In genomic region chr16:78005881-78006280, GRCh38 we compare ENCODE assay signal across 1 cellular context.
A peak's percentile ranks its signal among the peaks of the same experiment; 100 is the strongest.
TF ChIP-seq lines count a peak whose summit lies in the region.

No MANE protein-coding gene starts in this region.

TF ChIP-seq in H1, 55 proteins besides CTCF, POLR2A, EP300 and RAD21:
- TF ChIP-seq CHD7 (IDR thresholded peaks at IDR 0.05; ENCODE audit: insufficient replicate concordance, low read length) (no peak), SP2 (IDR thresholded peaks at IDR 0.05; ENCODE audit: low read length) (no peak), E2F6 (IDR thresholded peaks at IDR 0.05) (no peak), SIX5 (IDR thresholded peaks at IDR 0.05; ENCODE audit: low read depth, low read length) (no peak), SP1 (IDR thresholded peaks at IDR 0.05; ENCODE audit: low read depth, low read length) (no peak), BRCA1 (IDR thresholded peaks at IDR 0.05; ENCODE audit: low read depth, low read length) (no peak), ATF3 (IDR thresholded peaks at IDR 0.05; ENCODE audit: insufficient read depth, low read depth, low read length) (no peak), KDM4A (IDR thresholded peaks at IDR 0.05; ENCODE audit: low read depth, low read length, severe bottlenecking) (no peak), YY1 (IDR thresholded peaks at IDR 0.05; ENCODE audit: low read depth, low read length) (0 out of 2 replicates have a peak, but pooled peaks have one; percentile 11)
